ENCODE assay signal across 1 cellular context in genomic region chr5:117318528-117318927, GRCh38.
TF ChIP-seq lines count a peak whose summit lies in the region.

No MANE protein-coding gene starts in this region.

TF ChIP-seq in SK-N-SH, 30 proteins besides CTCF, POLR2A, EP300 and RAD21 (continued from another document):
- TF ChIP-seq ZBTB33 (IDR thresholded peaks at IDR 0.05; ENCODE audit: borderline replicate concordance, low read depth) = no peak
- TF ChIP-seq EZH2phosphoT487 (IDR thresholded peaks at IDR 0.05; ENCODE audit: borderline replicate concordance, low read depth) = no peak
